Comparison of ENCODE assay signal across 1 cellular context in the genomic region with DNA sequence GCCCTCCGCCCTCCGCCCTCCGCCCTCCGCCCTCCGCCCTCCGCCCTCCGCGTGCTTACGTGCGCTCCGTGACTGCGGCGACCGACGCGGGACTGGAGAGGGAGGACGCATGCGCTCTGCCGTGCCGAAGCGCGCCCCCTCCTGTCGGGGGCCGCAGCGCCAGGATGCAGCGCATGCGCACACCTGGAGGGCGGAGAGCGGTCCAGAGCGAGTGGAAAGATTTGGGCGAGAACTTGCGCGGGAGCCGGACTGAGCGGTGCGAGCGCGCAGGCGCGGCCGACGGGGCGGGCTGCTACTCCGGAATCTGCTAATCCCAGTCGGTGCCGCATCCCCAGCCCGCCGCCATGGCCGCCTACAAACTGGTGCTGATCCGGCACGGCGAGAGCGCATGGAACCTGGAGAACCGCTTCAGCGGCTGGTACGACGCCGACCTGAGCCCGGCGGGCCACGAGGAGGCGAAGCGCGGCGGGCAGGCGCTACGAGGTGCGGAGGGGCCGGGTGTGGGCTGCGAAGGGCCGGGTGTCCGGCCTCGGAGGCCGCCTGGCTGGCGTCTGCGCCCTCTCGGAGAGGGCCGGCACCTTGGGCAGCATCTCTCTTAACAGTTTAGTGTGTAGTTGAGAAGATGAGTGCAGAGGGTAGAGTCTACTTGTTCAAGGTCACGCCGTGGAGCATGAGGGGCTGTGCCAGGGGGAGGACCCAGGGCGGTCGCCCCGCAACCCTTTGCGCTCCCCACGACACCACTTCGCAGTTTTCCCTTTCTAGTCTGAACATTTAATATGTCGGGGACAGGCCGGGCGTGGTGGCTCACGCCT.
TF ChIP-seq lines count a peak whose summit lies in the region.

A gene (plus strand): TSS at position 228 of the 812 bp plus-strand sequence. CDS start 117 bp downstream, at position 345.

TF ChIP-seq in HepG2, 621 proteins besides CTCF, POLR2A, EP300 and RAD21 (continued from another document and continues in another):
- no peak for TF ChIP-seq ZNF749 (CRISPR knock-in tag; IDR thresholded peaks at IDR 0.05; ENCODE audit: borderline replicate concordance)
- TF ChIP-seq ZNF850 (CRISPR knock-in tag; conservative IDR thresholded peaks at IDR 0.05) = no peak
- peak; percentile 40; the same call in 1 of the 2 replicates for TF ChIP-seq RXRB (CRISPR knock-in tag; IDR thresholded peaks at IDR 0.05; ENCODE audit: borderline replicate concordance)
- TF ChIP-seq, protein P1, sequence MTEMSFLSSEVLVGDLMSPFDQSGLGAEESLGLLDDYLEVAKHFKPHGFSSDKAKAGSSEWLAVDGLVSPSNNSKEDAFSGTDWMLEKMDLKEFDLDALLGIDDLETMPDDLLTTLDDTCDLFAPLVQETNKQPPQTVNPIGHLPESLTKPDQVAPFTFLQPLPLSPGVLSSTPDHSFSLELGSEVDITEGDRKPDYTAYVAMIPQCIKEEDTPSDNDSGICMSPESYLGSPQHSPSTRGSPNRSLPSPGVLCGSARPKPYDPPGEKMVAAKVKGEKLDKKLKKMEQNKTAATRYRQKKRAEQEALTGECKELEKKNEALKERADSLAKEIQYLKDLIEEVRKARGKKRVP (CRISPR knock-in tag; IDR thresholded peaks at IDR 0.05) = 0 out of 4 replicates have a peak, but pooled peaks of 1 of the 2 experiments have one; percentile 53
- peak; percentile 78 for TF ChIP-seq GATAD1 (CRISPR knock-in tag; IDR thresholded peaks at IDR 0.05)
- TF ChIP-seq ZNF614 (CRISPR knock-in tag; IDR thresholded peaks at IDR 0.05; ENCODE audit: borderline replicate concordance) = peak; percentile 82
- TF ChIP-seq SETDB1 (CRISPR knock-in tag; IDR thresholded peaks at IDR 0.05; ENCODE audit: borderline replicate concordance) = no peak
- TF ChIP-seq, protein P2, sequence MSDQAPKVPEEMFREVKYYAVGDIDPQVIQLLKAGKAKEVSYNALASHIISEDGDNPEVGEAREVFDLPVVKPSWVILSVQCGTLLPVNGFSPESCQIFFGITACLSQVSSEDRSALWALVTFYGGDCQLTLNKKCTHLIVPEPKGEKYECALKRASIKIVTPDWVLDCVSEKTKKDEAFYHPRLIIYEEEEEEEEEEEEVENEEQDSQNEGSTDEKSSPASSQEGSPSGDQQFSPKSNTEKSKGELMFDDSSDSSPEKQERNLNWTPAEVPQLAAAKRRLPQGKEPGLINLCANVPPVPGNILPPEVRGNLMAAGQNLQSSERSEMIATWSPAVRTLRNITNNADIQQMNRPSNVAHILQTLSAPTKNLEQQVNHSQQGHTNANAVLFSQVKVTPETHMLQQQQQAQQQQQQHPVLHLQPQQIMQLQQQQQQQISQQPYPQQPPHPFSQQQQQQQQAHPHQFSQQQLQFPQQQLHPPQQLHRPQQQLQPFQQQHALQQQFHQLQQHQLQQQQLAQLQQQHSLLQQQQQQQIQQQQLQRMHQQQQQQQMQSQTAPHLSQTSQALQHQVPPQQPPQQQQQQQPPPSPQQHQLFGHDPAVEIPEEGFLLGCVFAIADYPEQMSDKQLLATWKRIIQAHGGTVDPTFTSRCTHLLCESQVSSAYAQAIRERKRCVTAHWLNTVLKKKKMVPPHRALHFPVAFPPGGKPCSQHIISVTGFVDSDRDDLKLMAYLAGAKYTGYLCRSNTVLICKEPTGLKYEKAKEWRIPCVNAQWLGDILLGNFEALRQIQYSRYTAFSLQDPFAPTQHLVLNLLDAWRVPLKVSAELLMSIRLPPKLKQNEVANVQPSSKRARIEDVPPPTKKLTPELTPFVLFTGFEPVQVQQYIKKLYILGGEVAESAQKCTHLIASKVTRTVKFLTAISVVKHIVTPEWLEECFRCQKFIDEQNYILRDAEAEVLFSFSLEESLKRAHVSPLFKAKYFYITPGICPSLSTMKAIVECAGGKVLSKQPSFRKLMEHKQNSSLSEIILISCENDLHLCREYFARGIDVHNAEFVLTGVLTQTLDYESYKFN (CRISPR knock-in tag; conservative IDR thresholded peaks at IDR 0.05) = peak; percentile 46; the same call in 1 of the 2 replicates
- peak; percentile 97 for TF ChIP-seq NR2C2 (CRISPR knock-in tag; IDR thresholded peaks at IDR 0.05; ENCODE audit: borderline replicate concordance)
- no peak for TF ChIP-seq ZNF256 (CRISPR knock-in tag; conservative IDR thresholded peaks at IDR 0.05)
- TF ChIP-seq, protein P3, sequence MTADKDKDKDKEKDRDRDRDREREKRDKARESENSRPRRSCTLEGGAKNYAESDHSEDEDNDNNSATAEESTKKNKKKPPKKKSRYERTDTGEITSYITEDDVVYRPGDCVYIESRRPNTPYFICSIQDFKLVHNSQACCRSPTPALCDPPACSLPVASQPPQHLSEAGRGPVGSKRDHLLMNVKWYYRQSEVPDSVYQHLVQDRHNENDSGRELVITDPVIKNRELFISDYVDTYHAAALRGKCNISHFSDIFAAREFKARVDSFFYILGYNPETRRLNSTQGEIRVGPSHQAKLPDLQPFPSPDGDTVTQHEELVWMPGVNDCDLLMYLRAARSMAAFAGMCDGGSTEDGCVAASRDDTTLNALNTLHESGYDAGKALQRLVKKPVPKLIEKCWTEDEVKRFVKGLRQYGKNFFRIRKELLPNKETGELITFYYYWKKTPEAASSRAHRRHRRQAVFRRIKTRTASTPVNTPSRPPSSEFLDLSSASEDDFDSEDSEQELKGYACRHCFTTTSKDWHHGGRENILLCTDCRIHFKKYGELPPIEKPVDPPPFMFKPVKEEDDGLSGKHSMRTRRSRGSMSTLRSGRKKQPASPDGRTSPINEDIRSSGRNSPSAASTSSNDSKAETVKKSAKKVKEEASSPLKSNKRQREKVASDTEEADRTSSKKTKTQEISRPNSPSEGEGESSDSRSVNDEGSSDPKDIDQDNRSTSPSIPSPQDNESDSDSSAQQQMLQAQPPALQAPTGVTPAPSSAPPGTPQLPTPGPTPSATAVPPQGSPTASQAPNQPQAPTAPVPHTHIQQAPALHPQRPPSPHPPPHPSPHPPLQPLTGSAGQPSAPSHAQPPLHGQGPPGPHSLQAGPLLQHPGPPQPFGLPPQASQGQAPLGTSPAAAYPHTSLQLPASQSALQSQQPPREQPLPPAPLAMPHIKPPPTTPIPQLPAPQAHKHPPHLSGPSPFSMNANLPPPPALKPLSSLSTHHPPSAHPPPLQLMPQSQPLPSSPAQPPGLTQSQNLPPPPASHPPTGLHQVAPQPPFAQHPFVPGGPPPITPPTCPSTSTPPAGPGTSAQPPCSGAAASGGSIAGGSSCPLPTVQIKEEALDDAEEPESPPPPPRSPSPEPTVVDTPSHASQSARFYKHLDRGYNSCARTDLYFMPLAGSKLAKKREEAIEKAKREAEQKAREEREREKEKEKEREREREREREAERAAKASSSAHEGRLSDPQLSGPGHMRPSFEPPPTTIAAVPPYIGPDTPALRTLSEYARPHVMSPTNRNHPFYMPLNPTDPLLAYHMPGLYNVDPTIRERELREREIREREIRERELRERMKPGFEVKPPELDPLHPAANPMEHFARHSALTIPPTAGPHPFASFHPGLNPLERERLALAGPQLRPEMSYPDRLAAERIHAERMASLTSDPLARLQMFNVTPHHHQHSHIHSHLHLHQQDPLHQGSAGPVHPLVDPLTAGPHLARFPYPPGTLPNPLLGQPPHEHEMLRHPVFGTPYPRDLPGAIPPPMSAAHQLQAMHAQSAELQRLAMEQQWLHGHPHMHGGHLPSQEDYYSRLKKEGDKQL (CRISPR knock-in tag; IDR thresholded peaks at IDR 0.05; ENCODE audit: low read depth) = peak; percentile 17; the same call in 1 of the 2 replicates
- TF ChIP-seq, protein P4, sequence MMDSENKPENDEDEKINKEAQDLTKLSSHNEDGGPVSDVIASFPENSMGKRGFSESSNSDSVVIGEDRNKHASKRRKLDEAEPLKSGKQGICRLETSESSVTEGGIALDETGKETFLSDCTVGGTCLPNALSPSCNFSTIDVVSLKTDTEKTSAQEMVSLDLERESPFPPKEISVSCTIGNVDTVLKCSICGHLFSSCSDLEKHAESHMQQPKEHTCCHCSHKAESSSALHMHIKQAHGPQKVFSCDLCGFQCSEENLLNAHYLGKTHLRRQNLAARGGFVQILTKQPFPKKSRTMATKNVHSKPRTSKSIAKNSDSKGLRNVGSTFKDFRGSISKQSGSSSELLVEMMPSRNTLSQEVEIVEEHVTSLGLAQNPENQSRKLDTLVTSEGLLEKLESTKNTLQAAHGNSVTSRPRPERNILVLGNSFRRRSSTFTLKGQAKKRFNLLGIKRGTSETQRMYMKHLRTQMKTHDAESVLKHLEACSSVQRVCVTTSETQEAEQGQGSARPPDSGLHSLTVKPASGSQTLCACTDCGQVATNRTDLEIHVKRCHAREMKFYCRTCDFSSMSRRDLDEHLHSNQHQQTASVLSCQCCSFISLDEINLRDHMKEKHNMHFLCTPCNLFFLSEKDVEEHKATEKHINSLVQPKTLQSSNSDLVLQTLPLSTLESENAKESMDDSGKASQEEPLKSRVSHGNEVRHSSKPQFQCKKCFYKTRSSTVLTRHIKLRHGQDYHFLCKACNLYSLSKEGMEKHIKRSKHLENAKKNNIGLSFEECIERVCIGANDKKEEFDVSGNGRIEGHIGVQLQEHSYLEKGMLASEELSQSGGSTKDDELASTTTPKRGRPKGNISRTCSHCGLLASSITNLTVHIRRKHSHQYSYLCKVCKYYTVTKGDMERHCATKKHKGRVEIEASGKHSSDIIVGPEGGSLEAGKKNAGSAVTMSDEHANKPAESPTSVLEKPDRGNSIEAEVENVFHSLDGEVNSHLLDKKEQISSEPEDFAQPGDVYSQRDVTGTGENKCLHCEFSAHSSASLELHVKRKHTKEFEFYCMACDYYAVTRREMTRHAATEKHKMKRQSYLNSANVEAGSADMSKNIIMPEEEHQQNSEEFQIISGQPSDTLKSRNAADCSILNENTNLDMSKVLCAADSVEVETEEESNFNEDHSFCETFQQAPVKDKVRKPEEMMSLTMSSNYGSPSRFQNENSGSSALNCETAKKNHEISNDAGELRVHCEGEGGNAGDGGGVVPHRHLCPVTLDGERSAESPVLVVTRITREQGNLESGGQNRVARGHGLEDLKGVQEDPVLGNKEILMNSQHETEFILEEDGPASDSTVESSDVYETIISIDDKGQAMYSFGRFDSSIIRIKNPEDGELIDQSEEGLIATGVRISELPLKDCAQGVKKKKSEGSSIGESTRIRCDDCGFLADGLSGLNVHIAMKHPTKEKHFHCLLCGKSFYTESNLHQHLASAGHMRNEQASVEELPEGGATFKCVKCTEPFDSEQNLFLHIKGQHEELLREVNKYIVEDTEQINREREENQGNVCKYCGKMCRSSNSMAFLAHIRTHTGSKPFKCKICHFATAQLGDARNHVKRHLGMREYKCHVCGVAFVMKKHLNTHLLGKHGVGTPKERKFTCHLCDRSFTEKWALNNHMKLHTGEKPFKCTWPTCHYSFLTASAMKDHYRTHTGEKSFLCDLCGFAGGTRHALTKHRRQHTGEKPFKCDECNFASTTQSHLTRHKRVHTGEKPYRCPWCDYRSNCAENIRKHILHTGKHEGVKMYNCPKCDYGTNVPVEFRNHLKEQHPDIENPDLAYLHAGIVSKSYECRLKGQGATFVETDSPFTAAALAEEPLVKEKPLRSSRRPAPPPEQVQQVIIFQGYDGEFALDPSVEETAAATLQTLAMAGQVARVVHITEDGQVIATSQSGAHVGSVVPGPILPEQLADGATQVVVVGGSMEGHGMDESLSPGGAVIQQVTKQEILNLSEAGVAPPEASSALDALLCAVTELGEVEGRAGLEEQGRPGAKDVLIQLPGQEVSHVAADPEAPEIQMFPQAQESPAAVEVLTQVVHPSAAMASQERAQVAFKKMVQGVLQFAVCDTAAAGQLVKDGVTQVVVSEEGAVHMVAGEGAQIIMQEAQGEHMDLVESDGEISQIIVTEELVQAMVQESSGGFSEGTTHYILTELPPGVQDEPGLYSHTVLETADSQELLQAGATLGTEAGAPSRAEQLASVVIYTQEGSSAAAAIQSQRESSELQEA (CRISPR knock-in tag; IDR thresholded peaks at IDR 0.05; ENCODE audit: not compliant biosample characterization) = peak; percentile 71
- peak; percentile 82; the same call in 1 of the 2 replicates for TF ChIP-seq ZNF431 (CRISPR knock-in tag; IDR thresholded peaks at IDR 0.05; ENCODE audit: borderline replicate concordance, low read depth)
- TF ChIP-seq RELA (CRISPR knock-in tag; IDR thresholded peaks at IDR 0.05) = peak; percentile 83; the same call in 1 of the 2 replicates
- no peak for TF ChIP-seq ZNF556 (CRISPR knock-in tag; IDR thresholded peaks at IDR 0.05; ENCODE audit: borderline replicate concordance)
- peak; percentile 52 for TF ChIP-seq KMT2B (CRISPR knock-in tag; IDR thresholded peaks at IDR 0.05)
- TF ChIP-seq, protein P5, sequence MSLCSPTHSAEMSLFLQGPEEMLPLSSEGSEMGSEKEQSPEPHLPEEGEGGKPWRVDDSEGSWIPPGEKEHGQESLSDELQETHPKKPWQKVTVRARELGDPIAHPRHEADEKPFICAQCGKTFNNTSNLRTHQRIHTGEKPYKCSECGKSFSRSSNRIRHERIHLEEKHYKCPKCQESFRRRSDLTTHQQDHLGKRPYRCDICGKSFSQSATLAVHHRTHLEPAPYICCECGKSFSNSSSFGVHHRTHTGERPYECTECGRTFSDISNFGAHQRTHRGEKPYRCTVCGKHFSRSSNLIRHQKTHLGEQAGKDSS (CRISPR knock-in tag; IDR thresholded peaks at IDR 0.05; ENCODE audit: borderline replicate concordance, low read depth) = no peak
- no peak for TF ChIP-seq SMAD9 (CRISPR knock-in tag; IDR thresholded peaks at IDR 0.05)
- TF ChIP-seq RXRA (CRISPR knock-in tag; IDR thresholded peaks at IDR 0.05) = peak; percentile 52
- TF ChIP-seq XRCC5 (optimal IDR thresholded peaks at IDR 0.05; ENCODE audit: low read length) = peak; percentile 61
- TF ChIP-seq, protein P6, sequence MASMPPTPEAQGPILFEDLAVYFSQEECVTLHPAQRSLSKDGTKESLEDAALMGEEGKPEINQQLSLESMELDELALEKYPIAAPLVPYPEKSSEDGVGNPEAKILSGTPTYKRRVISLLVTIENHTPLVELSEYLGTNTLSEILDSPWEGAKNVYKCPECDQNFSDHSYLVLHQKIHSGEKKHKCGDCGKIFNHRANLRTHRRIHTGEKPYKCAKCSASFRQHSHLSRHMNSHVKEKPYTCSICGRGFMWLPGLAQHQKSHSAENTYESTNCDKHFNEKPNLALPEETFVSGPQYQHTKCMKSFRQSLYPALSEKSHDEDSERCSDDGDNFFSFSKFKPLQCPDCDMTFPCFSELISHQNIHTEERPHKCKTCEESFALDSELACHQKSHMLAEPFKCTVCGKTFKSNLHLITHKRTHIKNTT (CRISPR knock-in tag; IDR thresholded peaks at IDR 0.05) = no peak
- peak; percentile 93 for TF ChIP-seq PITX1 (CRISPR knock-in tag; IDR thresholded peaks at IDR 0.05)
- TF ChIP-seq, protein P7, sequence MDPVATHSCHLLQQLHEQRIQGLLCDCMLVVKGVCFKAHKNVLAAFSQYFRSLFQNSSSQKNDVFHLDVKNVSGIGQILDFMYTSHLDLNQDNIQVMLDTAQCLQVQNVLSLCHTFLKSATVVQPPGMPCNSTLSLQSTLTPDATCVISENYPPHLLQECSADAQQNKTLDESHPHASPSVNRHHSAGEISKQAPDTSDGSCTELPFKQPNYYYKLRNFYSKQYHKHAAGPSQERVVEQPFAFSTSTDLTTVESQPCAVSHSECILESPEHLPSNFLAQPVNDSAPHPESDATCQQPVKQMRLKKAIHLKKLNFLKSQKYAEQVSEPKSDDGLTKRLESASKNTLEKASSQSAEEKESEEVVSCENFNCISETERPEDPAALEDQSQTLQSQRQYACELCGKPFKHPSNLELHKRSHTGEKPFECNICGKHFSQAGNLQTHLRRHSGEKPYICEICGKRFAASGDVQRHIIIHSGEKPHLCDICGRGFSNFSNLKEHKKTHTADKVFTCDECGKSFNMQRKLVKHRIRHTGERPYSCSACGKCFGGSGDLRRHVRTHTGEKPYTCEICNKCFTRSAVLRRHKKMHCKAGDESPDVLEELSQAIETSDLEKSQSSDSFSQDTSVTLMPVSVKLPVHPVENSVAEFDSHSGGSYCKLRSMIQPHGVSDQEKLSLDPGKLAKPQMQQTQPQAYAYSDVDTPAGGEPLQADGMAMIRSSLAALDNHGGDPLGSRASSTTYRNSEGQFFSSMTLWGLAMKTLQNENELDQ (CRISPR knock-in tag; IDR thresholded peaks at IDR 0.05; ENCODE audit: borderline replicate concordance) = no peak
- TF ChIP-seq, protein P8, sequence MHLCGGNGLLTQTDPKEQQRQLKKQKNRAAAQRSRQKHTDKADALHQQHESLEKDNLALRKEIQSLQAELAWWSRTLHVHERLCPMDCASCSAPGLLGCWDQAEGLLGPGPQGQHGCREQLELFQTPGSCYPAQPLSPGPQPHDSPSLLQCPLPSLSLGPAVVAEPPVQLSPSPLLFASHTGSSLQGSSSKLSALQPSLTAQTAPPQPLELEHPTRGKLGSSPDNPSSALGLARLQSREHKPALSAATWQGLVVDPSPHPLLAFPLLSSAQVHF (CRISPR knock-in tag; IDR thresholded peaks at IDR 0.05) = 0 out of 2 replicates have a peak, but pooled peaks have one; percentile 61
